15 cellular contexts compared by ENCODE assay signal in the genomic region with DNA sequence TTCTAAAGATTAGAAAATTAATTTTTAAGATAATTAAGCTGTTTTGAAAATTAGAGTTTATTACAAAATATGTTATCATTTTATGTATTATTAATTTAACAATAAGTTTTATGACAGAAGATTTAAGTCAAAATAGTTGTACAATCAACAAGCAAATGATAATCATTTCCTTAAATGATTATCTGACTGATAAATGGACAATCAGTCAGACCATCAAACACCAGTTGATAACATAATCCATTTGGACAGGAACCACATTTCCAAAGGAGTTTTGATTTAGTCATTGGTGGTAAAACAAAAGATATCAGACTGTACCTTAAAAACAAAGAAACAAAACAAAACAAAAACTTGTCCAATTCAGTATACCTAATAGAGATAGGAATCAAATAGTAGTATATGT. TPM values are rescaled to one million over a fixed set of nuclear protein-coding genes. Genes with fewer than 3 reads are reported as not detected.
A peak's percentile ranks its signal among the peaks of the same experiment; 100 is the strongest.
DNase-seq lines count a peak whose midpoint lies in the region; ATAC-seq and TF ChIP-seq lines count a peak whose summit lies in the region.
"Had no signal": no experiment of that assay in that cellular context is flagged by ENCODE, and none has a peak within 500 bp of the region (broad histone marks: within the 10 kb centered on the region; RNA-seq: fewer than 3 reads in every experiment).

No MANE protein-coding gene starts in this region.

- H3K9me3 Mint-ChIP-seq in activated naive CD8-positive, alpha-beta T cell treated with anti-CD3 and anti-CD28 coated beads for 36 hours: peaks cover 1% of the 10 kb centered on the region
- H3K9me3 Mint-ChIP-seq: activated naive CD8-positive, alpha-beta T cell treated with anti-CD3 and anti-CD28 coated beads, Interleukin-2, amount 10 ng/mL, durations not matched to agents 7 days and 5 days had no signal

- TF ChIP-seq CTCF in Loucy (conservative IDR thresholded peaks at IDR 0.05; ENCODE audit: low read length) (no peak), coronary artery (IDR thresholded peaks at IDR 0.05) (no peak), lower lobe of right lung (IDR thresholded peaks at IDR 0.05) (no peak), suprapubic skin (IDR thresholded peaks at IDR 0.05) (no peak)

- no peak for TF ChIP-seq EP300 in suprapubic skin (IDR thresholded peaks at IDR 0.05)

- no peak overlapping the region for H2AFZ ChIP-seq in Loucy (ENCODE audit: low read length)

- H3K27ac ChIP-seq in coronary artery: peak overlapping the region in 1 of 2 donors; percentile 68
- H3K27ac ChIP-seq in lower lobe of right lung: peak overlapping the region; percentile 81
- peak overlapping the region; percentile 64 for H3K27ac ChIP-seq in suprapubic skin

- intact Hi-C loops in lower lobe of right lung (cut with DNase I): no loop called here

- no peak for DNase-seq in coronary artery (ENCODE audit: low spot score)
- DNase-seq in lower lobe of right lung: no peak
- no peak for DNase-seq in suprapubic skin (ENCODE audit: low spot score in 2 of 2)
- no peak for DNase-seq in activated naive CD8-positive, alpha-beta T cell treated with anti-CD3 and anti-CD28 coated beads for 36 hours
- DNase-seq in ecto neural progenitor cell (ENCODE audit: low spot score): no peak
- DNase-seq: activated naive CD8-positive, alpha-beta T cell treated with anti-CD3 and anti-CD28 coated beads, Interleukin-2, amount 10 ng/mL, durations not matched to agents 7 days and 5 days; cortex of kidney; NCI-H1105 treated with DMSO at 0.1 percent for 48 hours; NCI-H524; SHP77; substantia nigra had no signal

- H3K9me3 ChIP-seq in Loucy (ENCODE audit: insufficient read depth, low read depth, low read length) (no peaks in the 10 kb centered on the region), lower lobe of right lung (no peaks in the 10 kb centered on the region), suprapubic skin (no peaks in the 10 kb centered on the region)

- no peak overlapping the region for H3K4me3 Mint-ChIP-seq in activated naive CD8-positive, alpha-beta T cell treated with anti-CD3 and anti-CD28 coated beads for 36 hours
- H3K4me3 Mint-ChIP-seq: activated naive CD8-positive, alpha-beta T cell treated with anti-CD3 and anti-CD28 coated beads, Interleukin-2, amount 10 ng/mL, durations not matched to agents 7 days and 5 days had no signal

- no peak for TF ChIP-seq POLR2A in suprapubic skin (IDR thresholded peaks at IDR 0.05)

- H4K20me1 ChIP-seq in Loucy (ENCODE audit: insufficient read depth, low read length, poor library complexity, severe bottlenecking): no peaks in the 10 kb centered on the region

- H3K4me3 ChIP-seq in Loucy (ENCODE audit: low read length, poor library complexity, severe bottlenecking) (peak overlapping the region; percentile 88), coronary artery (peak overlapping the region; percentile 72), lower lobe of right lung (peak overlapping the region; percentile 59), suprapubic skin (peak overlapping the region; percentile 45)
- H3K4me3 ChIP-seq: lung had no signal

- peaks cover 12% of the 10 kb centered on the region; the same call in 1 of the 2 replicates for H3K79me2 ChIP-seq in Loucy (ENCODE audit: insufficient read depth, low read length)

- H3F3A ChIP-seq in Loucy (ENCODE audit: low read depth): no peaks in the 10 kb centered on the region

- H3K36me3 Mint-ChIP-seq in activated naive CD8-positive, alpha-beta T cell treated with anti-CD3 and anti-CD28 coated beads for 36 hours: no peaks in the 10 kb centered on the region
- H3K36me3 Mint-ChIP-seq: activated naive CD8-positive, alpha-beta T cell treated with anti-CD3 and anti-CD28 coated beads, Interleukin-2, amount 10 ng/mL, durations not matched to agents 7 days and 5 days had no signal

- peaks cover 28% of the 10 kb centered on the region for H3K27me3 Mint-ChIP-seq in activated naive CD8-positive, alpha-beta T cell treated with anti-CD3 and anti-CD28 coated beads for 36 hours

- H3K4me1 ChIP-seq in Loucy (ENCODE audit: insufficient read depth, low read length, poor library complexity, severe bottlenecking): peaks cover 61% of the 10 kb centered on the region
- peaks cover 27% of the 10 kb centered on the region for H3K4me1 ChIP-seq in lower lobe of right lung
- H3K4me1 ChIP-seq in suprapubic skin: peaks cover 17% of the 10 kb centered on the region

- H3K4me1 Mint-ChIP-seq in activated naive CD8-positive, alpha-beta T cell treated with anti-CD3 and anti-CD28 coated beads for 36 hours: peaks cover 8% of the 10 kb centered on the region

- no peaks in the 10 kb centered on the region for H3K9me2 ChIP-seq in Loucy (replicated peaks; ENCODE audit: low read depth, low read length)

- no peaks in the 10 kb centered on the region for H3K36me3 ChIP-seq in Loucy (ENCODE audit: insufficient read depth, low read length)
- no peaks in the 10 kb centered on the region for H3K36me3 ChIP-seq in lower lobe of right lung
- no peaks in the 10 kb centered on the region for H3K36me3 ChIP-seq in suprapubic skin

- peak overlapping the region; percentile 88 for H3K9ac ChIP-seq in Loucy (ENCODE audit: low read depth, low read length, poor library complexity, severe bottlenecking)

- no peak overlapping the region for H3K27ac Mint-ChIP-seq in activated naive CD8-positive, alpha-beta T cell treated with anti-CD3 and anti-CD28 coated beads for 36 hours
- H3K27ac Mint-ChIP-seq: activated naive CD8-positive, alpha-beta T cell treated with anti-CD3 and anti-CD28 coated beads, Interleukin-2, amount 10 ng/mL, durations not matched to agents 7 days and 5 days had no signal

- H3K27me3 ChIP-seq in Loucy (ENCODE audit: insufficient read depth, low read length, poor library complexity, severe bottlenecking): no peaks in the 10 kb centered on the region
- no peaks in the 10 kb centered on the region for H3K27me3 ChIP-seq in lower lobe of right lung (ENCODE audit: low read depth)
- H3K27me3 ChIP-seq in suprapubic skin: no peaks in the 10 kb centered on the region

- peak overlapping the region; percentile 81 for H3K4me2 ChIP-seq in Loucy (ENCODE audit: low read depth, low read length, poor library complexity, severe bottlenecking)

- ATAC-seq in lower lobe of right lung (no peak), HG02571 (IDR thresholded peaks at IDR 0.05; ENCODE audit: unreplicated experiment) (no peak), HG03342 (IDR thresholded peaks at IDR 0.05; ENCODE audit: unreplicated experiment) (no peak)

RNA-seq across cellular contexts. Expression of a gene that starts 1.9 kb away (rescaled TPM):
- total RNA-seq in lower lobe of right lung (311 TPM), suprapubic skin (10 to 100 TPM in 3 of 4 donors, 1 to 10 TPM in 1; 6.3 to 23.1 (median 18.0) TPM)
- not detected for total RNA-seq in activated naive CD8-positive, alpha-beta T cell treated with anti-CD3 and anti-CD28 coated beads for 36 hours

Comparison
In these comparisons a context has a peak if more than half of its experiments do, and no peak if none do; other contexts are left out.
1. RNA of a gene that starts 1.9 kb away (total RNA-seq): 311 TPM in lower lobe of right lung (single experiment); 6.3 to 23.1 TPM in suprapubic skin and not detected in activated naive CD8-positive, alpha-beta T cell treated with anti-CD3 and anti-CD28 coated beads for 36 hours; every median in the first group is over 10 times any median in the second.
2. Peak in every context shown above with its lines, with median percentiles within 50 percentile points of each other: H3K4me3 ChIP-seq.